9 cellular contexts compared by ENCODE assay signal in genomic region chr6:42891199-42891722, GRCh38. TPM values are rescaled to one million over a fixed set of nuclear protein-coding genes. Genes with fewer than 3 reads are reported as not detected.
A peak's percentile ranks its signal among the peaks of the same experiment; 100 is the strongest.
DNase-seq lines count a peak whose midpoint lies in the region; ATAC-seq, FAIRE-seq and TF ChIP-seq lines count a peak whose summit lies in the region.
"Had no signal": no experiment of that assay in that cellular context is flagged by ENCODE, and none has a peak within 500 bp of the region (broad histone marks: within the 10 kb centered on the region; RNA-seq: fewer than 3 reads in every experiment).

No MANE protein-coding gene starts in this region.

- H3K9me3 ChIP-seq in CD8-positive, alpha-beta memory T cell (ENCODE audit: low read length) = no peaks in the 10 kb centered on the region
- H3K9me3 ChIP-seq in esophagus muscularis mucosa = no peaks in the 10 kb centered on the region
- no peaks in the 10 kb centered on the region for H3K9me3 ChIP-seq in ovary

- peaks cover 0 to 33% (median 2%) of the 10 kb centered on the region in 3 donors for H3K36me3 Mint-ChIP-seq in CD8-positive, alpha-beta memory T cell

- WGBS in esophagus muscularis mucosa = 48% methylated on average over 17 of the region's 17 CpGs
- WGBS in ovary, 3 donors = 27 to 42% (median 35%) methylated on average over 17 of the region's 17 CpGs

- H3K9me3 Mint-ChIP-seq in CD8-positive, alpha-beta memory T cell = no peaks in the 10 kb centered on the region

- H3K4me1 ChIP-seq in CD8-positive, alpha-beta memory T cell (ENCODE audit: insufficient read depth, low read length) = peaks cover 16% of the 10 kb centered on the region
- peaks cover 6 to 22% (median 19%) of the 10 kb centered on the region in 4 donors for H3K4me1 ChIP-seq in esophagus muscularis mucosa
- no peaks in the 10 kb centered on the region for H3K4me1 ChIP-seq in ovary (ENCODE audit: insufficient read depth)

- H3K4me3 Mint-ChIP-seq in CD8-positive, alpha-beta memory T cell = peak overlapping the region; percentile 94 to 100 (median 99)

- no peak for TF ChIP-seq POLR2A in esophagus muscularis mucosa (IDR thresholded peaks at IDR 0.05; ENCODE audit: low read depth)
- TF ChIP-seq POLR2A in ovary (IDR thresholded peaks at IDR 0.05) = no peak

- FAIRE-seq in urothelium cell line (lab: Jason Lieb, UNC) = no peak

- intact Hi-C loops in esophagus muscularis mucosa (cut with DNase I) (no loop called here), ovary (cut with DNase I) (loop anchor here in 2 of 4 donors (5.0 kb wide), 2 partner anchors 229 to 1104 kb away; partner anchors contain the start of gene TOMM6 (in 1 of the 2))

- H3K4me1 Mint-ChIP-seq in CD8-positive, alpha-beta memory T cell = peaks cover 13 to 23% (median 20%) of the 10 kb centered on the region in 3 donors

- TF ChIP-seq CTCF in RWPE1 (conservative IDR thresholded peaks at IDR 0.05; ENCODE audit: low read depth) = no peak
- TF ChIP-seq CTCF in esophagus muscularis mucosa (IDR thresholded peaks at IDR 0.05) = no peak
- no peak for TF ChIP-seq CTCF in ovary (IDR thresholded peaks at IDR 0.05)

- no peak for ATAC-seq in HG03354 (IDR thresholded peaks at IDR 0.05; ENCODE audit: poor library complexity, severe bottlenecking, unreplicated experiment)

- peak overlapping the region; percentile 85 for H3K27ac ChIP-seq in CD8-positive, alpha-beta memory T cell (ENCODE audit: low read depth, low read length)
- H3K27ac ChIP-seq in RWPE1 = peak overlapping the region; percentile 100
- H3K27ac ChIP-seq in esophagus muscularis mucosa (replicated peaks in 1 of 4) = peak overlapping the region; percentile 89 to 97 (median 92)
- H3K27ac ChIP-seq in ovary = peak overlapping the region in 1 of 2 donors; percentile 79

- H3K4me3 ChIP-seq in CD8-positive, alpha-beta memory T cell (ENCODE audit: low read length) = peak overlapping the region; percentile 99
- peak overlapping the region; percentile 72 to 100 (median 96) for H3K4me3 ChIP-seq in esophagus muscularis mucosa
- peak overlapping the region; percentile 79 for H3K4me3 ChIP-seq in ovary

- TF ChIP-seq EP300 in esophagus muscularis mucosa (IDR thresholded peaks at IDR 0.05) = no peak
- TF ChIP-seq EP300 in ovary (IDR thresholded peaks at IDR 0.05) = no peak

- H3K36me3 ChIP-seq in CD8-positive, alpha-beta memory T cell (ENCODE audit: insufficient read depth, low read length) = no peaks in the 10 kb centered on the region
- peaks cover 12 to 23% (median 18%) of the 10 kb centered on the region in 4 donors for H3K36me3 ChIP-seq in esophagus muscularis mucosa
- H3K36me3 ChIP-seq in ovary = no peaks in the 10 kb centered on the region

- POLR2A ChIA-PET in CD8-positive, alpha-beta memory T cell (lab: Charles Lee) = interaction anchor here (0.6 to 3.6 kb wide), 8 partner anchors 11 to 164 kb away, joined by 3 to 28 read pairs (median 4); partner anchors contain the start of genes CNPY3, RPL7L1 and TBCC
- POLR2A ChIA-PET in RWPE1 (lab: Yijun Ruan, JAX; ENCODE audit: low non-redundant PET) = interaction anchor here (1.2 kb wide), 1 partner anchor 12 kb away, joined by 6 read pairs; the partner anchor contains the start of gene RPL7L1

- CTCF ChIA-PET in CD8-positive, alpha-beta memory T cell (lab: Charles Lee) = interaction anchor here (1.0 to 2.5 kb wide), 4 partner anchors 9 to 16 kb away, joined by 3 to 11 read pairs (median 6); partner anchors contain the start of gene RPL7L1
- CTCF ChIA-PET in RWPE1 (lab: Yijun Ruan, JAX) = interaction anchor here (0.6 kb wide), 1 partner anchor 38 kb away, joined by 3 read pairs; the partner anchor contains the start of gene CNPY3

- peak overlapping the region; percentile 81 to 98 (median 96) for H3K27ac Mint-ChIP-seq in CD8-positive, alpha-beta memory T cell

- H3K27me3 ChIP-seq in CD8-positive, alpha-beta memory T cell (ENCODE audit: insufficient read depth, low read length, poor library complexity, severe bottlenecking) = no peaks in the 10 kb centered on the region
- H3K27me3 ChIP-seq in esophagus muscularis mucosa (no peaks in the 10 kb centered on the region), ovary (no peaks in the 10 kb centered on the region)

- DNase-seq in CD8-positive, alpha-beta memory T cell = no peak
- DNase-seq in RWPE1 (ENCODE audit: low spot score) (no peak), esophagus muscularis mucosa (ENCODE audit: extremely low spot score) (no peak), ovary (no peak), cortex of kidney (lab: John Stamatoyannopoulos, UW) (no peak), urothelium cell line (ENCODE audit: low spot score) (no peak), putamen (ENCODE audit: low spot score) (no peak)

- no peaks in the 10 kb centered on the region for H3K27me3 Mint-ChIP-seq in CD8-positive, alpha-beta memory T cell

RNA-seq across cellular contexts. Expression of gene RPL7L1, which starts 11.8 kb away (rescaled TPM):
- 100 to 1,000 TPM; 199 to 200 TPM for total RNA-seq in CD8-positive, alpha-beta memory T cell
- polyA plus RNA-seq in CD8-positive, alpha-beta memory T cell = 95.0 TPM
- total RNA-seq in esophagus muscularis mucosa (10 to 100 TPM; 66.8 to 82.2 (median 76.9) TPM), ovary (10 to 100 TPM; 60.1 to 77.9 (median 68.1) TPM)
- polyA plus RNA-seq in ovary = 10 to 100 TPM; 48.6 to 97.8 TPM

RNA-seq across cellular contexts. Expression of gene PTCRA, which starts 24.6 kb away (rescaled TPM):
- not detected for total RNA-seq in CD8-positive, alpha-beta memory T cell
- polyA plus RNA-seq in CD8-positive, alpha-beta memory T cell = not detected
- total RNA-seq in esophagus muscularis mucosa (under 1 TPM in 1 of 4 donors, not detected in 3; 0.50 TPM), ovary (under 1 TPM in 1 of 7 donors, not detected in 6; 0.55 TPM)
- polyA plus RNA-seq in ovary = not detected
- total RNA-seq: occipital lobe had no signal

RNA-seq across cellular contexts. Expression of gene CNPY3, which starts 38.0 kb away (rescaled TPM):
- total RNA-seq in CD8-positive, alpha-beta memory T cell = 10 to 100 TPM; 53.1 to 55.8 TPM
- polyA plus RNA-seq in CD8-positive, alpha-beta memory T cell = 122 TPM
- total RNA-seq in esophagus muscularis mucosa (10 to 100 TPM; 24.5 to 39.6 (median 34.3) TPM), ovary (10 to 100 TPM; 25.3 to 61.2 (median 44.5) TPM)
- 10 to 100 TPM; 36.8 to 40.0 TPM for polyA plus RNA-seq in ovary
